In the genomic region with DNA sequence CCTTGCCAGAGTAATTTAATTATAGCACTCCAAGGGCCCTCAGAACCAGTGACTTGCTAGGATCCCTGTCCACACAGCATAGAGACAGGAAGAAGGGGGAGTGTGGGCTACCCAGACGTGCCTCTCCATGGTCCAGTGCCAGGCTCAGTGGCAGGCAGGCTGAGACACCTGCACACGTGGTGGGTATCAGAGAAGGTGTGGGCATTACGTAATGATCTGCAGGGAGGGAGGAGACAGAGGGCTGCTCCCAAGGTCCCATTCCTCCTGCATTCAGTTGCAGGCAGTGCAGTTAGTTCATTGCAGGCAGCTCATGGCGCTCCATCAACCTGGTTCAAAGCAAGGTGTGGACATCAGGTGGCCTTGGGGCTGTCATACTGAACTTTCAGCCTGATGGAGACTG, we compare ENCODE assay signal across 1 cellular context.
A peak's percentile ranks its signal among the peaks of the same experiment; 100 is the strongest.
TF ChIP-seq lines count a peak whose summit lies in the region.

No MANE protein-coding gene starts in this region.

TF ChIP-seq in HepG2, 621 proteins besides CTCF, POLR2A, EP300 and RAD21 (continued from another document and continues in another):
- TF ChIP-seq LBX2 (CRISPR knock-in tag; IDR thresholded peaks at IDR 0.05; ENCODE audit: borderline replicate concordance), result no peak
- no peak for TF ChIP-seq ONECUT2 (CRISPR knock-in tag; IDR thresholded peaks at IDR 0.05)
- TF ChIP-seq CHCHD3 (CRISPR knock-in tag; IDR thresholded peaks at IDR 0.05), result no peak
- TF ChIP-seq, protein P1, sequence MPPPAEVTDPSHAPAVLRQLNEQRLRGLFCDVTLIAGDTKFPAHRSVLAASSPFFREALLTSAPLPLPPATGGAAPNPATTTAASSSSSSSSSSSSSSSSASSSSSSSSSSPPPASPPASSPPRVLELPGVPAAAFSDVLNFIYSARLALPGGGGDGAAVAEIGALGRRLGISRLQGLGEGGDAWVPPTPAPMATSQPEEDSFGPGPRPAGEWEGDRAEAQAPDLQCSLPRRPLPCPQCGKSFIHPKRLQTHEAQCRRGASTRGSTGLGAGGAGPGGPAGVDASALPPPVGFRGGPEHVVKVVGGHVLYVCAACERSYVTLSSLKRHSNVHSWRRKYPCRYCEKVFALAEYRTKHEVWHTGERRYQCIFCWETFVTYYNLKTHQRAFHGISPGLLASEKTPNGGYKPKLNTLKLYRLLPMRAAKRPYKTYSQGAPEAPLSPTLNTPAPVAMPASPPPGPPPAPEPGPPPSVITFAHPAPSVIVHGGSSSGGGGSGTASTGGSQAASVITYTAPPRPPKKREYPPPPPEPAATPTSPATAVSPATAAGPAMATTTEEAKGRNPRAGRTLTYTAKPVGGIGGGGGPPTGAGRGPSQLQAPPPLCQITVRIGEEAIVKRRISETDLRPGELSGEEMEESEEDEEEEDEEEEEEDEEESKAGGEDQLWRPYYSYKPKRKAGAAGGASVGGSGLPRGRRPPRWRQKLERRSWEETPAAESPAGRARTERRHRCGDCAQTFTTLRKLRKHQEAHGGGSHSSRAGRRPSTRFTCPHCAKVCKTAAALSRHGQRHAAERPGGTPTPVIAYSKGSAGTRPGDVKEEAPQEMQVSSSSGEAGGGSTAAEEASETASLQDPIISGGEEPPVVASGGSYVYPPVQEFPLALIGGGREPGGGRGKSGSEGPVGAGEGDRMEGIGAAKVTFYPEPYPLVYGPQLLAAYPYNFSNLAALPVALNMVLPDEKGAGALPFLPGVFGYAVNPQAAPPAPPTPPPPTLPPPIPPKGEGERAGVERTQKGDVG (CRISPR knock-in tag; IDR thresholded peaks at IDR 0.05; ENCODE audit: borderline replicate concordance), result peak; percentile 73; the same call in 1 of the 2 replicates
- 0 out of 2 replicates have a peak, but pooled peaks have one; percentile 12 for TF ChIP-seq STAG1 (CRISPR knock-in tag; IDR thresholded peaks at IDR 0.05)
- no peak for TF ChIP-seq ZBTB40 (IDR thresholded peaks at IDR 0.05)
- 0 out of 2 replicates have a peak, but pooled peaks have one; percentile 29 for TF ChIP-seq ZBTB40 (CRISPR knock-in tag; IDR thresholded peaks at IDR 0.05)
- peak; percentile 32; the same call in 1 of the 2 replicates for TF ChIP-seq ZNF292 (CRISPR knock-in tag; IDR thresholded peaks at IDR 0.05; ENCODE audit: borderline replicate concordance, low read depth)
- peak; percentile 58; the same call in 1 of the 2 replicates for TF ChIP-seq TBX2 (CRISPR knock-in tag; IDR thresholded peaks at IDR 0.05; ENCODE audit: borderline replicate concordance)
- peak; percentile 28; the same call in 1 of the 2 replicates for TF ChIP-seq GABPB1 (CRISPR knock-in tag; IDR thresholded peaks at IDR 0.05)
- TF ChIP-seq ZMYM4 (CRISPR knock-in tag; IDR thresholded peaks at IDR 0.05), result peak; percentile 58
- TF ChIP-seq PHF20 (CRISPR knock-in tag; IDR thresholded peaks at IDR 0.05), result 0 out of 2 replicates have a peak, but pooled peaks have one; percentile 30
- no peak for TF ChIP-seq ERF (CRISPR knock-in tag; IDR thresholded peaks at IDR 0.05)
- no peak for TF ChIP-seq ZNF770 (CRISPR knock-in tag; IDR thresholded peaks at IDR 0.05)
- TF ChIP-seq BCL6 (CRISPR knock-in tag; IDR thresholded peaks at IDR 0.05), result peak; percentile 67
- no peak for TF ChIP-seq ZNF124 (CRISPR knock-in tag; IDR thresholded peaks at IDR 0.05)
- 0 out of 2 replicates have a peak, but pooled peaks have one; percentile 60 for TF ChIP-seq BRD4 (CRISPR knock-in tag; IDR thresholded peaks at IDR 0.05)
- TF ChIP-seq, protein P2, sequence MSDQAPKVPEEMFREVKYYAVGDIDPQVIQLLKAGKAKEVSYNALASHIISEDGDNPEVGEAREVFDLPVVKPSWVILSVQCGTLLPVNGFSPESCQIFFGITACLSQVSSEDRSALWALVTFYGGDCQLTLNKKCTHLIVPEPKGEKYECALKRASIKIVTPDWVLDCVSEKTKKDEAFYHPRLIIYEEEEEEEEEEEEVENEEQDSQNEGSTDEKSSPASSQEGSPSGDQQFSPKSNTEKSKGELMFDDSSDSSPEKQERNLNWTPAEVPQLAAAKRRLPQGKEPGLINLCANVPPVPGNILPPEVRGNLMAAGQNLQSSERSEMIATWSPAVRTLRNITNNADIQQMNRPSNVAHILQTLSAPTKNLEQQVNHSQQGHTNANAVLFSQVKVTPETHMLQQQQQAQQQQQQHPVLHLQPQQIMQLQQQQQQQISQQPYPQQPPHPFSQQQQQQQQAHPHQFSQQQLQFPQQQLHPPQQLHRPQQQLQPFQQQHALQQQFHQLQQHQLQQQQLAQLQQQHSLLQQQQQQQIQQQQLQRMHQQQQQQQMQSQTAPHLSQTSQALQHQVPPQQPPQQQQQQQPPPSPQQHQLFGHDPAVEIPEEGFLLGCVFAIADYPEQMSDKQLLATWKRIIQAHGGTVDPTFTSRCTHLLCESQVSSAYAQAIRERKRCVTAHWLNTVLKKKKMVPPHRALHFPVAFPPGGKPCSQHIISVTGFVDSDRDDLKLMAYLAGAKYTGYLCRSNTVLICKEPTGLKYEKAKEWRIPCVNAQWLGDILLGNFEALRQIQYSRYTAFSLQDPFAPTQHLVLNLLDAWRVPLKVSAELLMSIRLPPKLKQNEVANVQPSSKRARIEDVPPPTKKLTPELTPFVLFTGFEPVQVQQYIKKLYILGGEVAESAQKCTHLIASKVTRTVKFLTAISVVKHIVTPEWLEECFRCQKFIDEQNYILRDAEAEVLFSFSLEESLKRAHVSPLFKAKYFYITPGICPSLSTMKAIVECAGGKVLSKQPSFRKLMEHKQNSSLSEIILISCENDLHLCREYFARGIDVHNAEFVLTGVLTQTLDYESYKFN (CRISPR knock-in tag; conservative IDR thresholded peaks at IDR 0.05), result no peak
- TF ChIP-seq MYC (CRISPR knock-in tag; IDR thresholded peaks at IDR 0.05; ENCODE audit: borderline replicate concordance), result peak; percentile 55; the same call in 1 of the 2 replicates
- TF ChIP-seq, protein P3, sequence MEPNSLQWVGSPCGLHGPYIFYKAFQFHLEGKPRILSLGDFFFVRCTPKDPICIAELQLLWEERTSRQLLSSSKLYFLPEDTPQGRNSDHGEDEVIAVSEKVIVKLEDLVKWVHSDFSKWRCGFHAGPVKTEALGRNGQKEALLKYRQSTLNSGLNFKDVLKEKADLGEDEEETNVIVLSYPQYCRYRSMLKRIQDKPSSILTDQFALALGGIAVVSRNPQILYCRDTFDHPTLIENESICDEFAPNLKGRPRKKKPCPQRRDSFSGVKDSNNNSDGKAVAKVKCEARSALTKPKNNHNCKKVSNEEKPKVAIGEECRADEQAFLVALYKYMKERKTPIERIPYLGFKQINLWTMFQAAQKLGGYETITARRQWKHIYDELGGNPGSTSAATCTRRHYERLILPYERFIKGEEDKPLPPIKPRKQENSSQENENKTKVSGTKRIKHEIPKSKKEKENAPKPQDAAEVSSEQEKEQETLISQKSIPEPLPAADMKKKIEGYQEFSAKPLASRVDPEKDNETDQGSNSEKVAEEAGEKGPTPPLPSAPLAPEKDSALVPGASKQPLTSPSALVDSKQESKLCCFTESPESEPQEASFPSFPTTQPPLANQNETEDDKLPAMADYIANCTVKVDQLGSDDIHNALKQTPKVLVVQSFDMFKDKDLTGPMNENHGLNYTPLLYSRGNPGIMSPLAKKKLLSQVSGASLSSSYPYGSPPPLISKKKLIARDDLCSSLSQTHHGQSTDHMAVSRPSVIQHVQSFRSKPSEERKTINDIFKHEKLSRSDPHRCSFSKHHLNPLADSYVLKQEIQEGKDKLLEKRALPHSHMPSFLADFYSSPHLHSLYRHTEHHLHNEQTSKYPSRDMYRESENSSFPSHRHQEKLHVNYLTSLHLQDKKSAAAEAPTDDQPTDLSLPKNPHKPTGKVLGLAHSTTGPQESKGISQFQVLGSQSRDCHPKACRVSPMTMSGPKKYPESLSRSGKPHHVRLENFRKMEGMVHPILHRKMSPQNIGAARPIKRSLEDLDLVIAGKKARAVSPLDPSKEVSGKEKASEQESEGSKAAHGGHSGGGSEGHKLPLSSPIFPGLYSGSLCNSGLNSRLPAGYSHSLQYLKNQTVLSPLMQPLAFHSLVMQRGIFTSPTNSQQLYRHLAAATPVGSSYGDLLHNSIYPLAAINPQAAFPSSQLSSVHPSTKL (CRISPR knock-in tag; IDR thresholded peaks at IDR 0.05), result peak; percentile 66
